1 cellular context compared by ENCODE assay signal in the genomic region with DNA sequence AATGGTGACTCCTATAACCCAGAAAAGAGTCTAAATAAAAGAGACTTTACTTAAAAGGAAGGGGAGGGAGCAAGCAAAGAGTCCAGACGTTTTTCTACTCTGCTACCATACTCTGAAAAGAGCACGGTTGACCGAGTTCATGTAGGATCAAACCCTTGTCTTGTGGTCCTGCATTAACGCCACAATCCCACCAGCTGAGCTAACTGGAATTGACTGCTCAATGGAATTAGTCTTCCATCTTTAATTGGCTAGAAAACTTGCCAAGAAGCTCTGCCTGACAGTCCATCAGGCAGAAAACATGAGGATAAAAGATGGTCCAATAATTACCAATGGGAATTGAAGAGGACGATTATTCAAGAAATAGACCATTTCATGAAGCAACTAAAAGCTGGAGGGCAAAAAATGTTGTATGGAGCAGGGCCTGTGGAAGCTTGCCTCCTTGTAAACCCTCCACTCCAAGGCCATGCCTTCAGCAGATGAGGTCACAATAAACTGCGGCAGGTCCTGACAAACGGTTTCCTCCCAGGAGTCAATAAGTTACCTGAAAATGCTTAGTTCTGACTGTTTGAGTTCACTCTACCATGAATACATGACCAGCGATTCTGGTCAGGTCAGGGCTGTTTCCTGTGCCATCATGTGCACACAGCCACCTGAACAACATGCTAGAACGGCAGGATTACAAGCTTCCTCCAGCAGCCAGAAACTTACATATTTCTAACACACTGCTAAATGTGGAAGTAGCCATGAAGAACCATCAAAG.
TF ChIP-seq lines count a peak whose summit lies in the region.

No MANE protein-coding gene starts in this region.

TF ChIP-seq in HCT116, 20 proteins besides CTCF, POLR2A, EP300 and RAD21:
- TF ChIP-seq POLR2AphosphoS5 (IDR thresholded peaks at IDR 0.05; ENCODE audit: low read depth, low read length) (no peak), ZNF274 (IDR thresholded peaks at IDR 0.05; ENCODE audit: low read depth, low read length) (no peak)
